In genomic region chr14:53152909-53153701, GRCh38 we compare ENCODE assay signal across 8 cellular contexts. TPM values are rescaled to one million over a fixed set of nuclear protein-coding genes. Genes with fewer than 3 reads are reported as not detected.
DNase-seq lines count a peak whose midpoint lies in the region; ATAC-seq and TF ChIP-seq lines count a peak whose summit lies in the region.

DDHD1 (minus strand) TSS chr14:53153323; CDS start chr14:53153098, 225 bp downstream.

- H3K27ac ChIP-seq in IMR-90 (ENCODE audit: insufficient read depth, low read length) (peak within 1 kb of the TSS; percentile 72), fibroblast of lung (ENCODE audit: insufficient read depth, low read length) (peak within 1 kb of the TSS; percentile 76)

- POLR2A ChIA-PET in IMR-90 (lab: Charles Lee; ENCODE audit: unreplicated experiment): interaction anchor here (0.7 kb wide), 1 partner anchor 287 kb away, joined by 3 read pairs; no protein-coding TSS in a partner anchor
- POLR2A ChIA-PET in naive thymus-derived CD8-positive, alpha-beta T cell (lab: Charles Lee): interaction anchor here (0.6 to 2.9 kb wide), 23 partner anchors 8 to 1592 kb away, joined by 3 to 56 read pairs (median 4); partner anchors contain the start of genes ERO1A, GNPNAT1, GPR137C and PSMC6

- H3K27me3 ChIP-seq in IMR-90 (ENCODE audit: control insufficient read depth, insufficient read depth, low read length): no peaks in the 10 kb centered on the region
- H3K27me3 ChIP-seq in fibroblast of lung (ENCODE audit: control insufficient read depth, insufficient read depth, low read length): no peaks in the 10 kb centered on the region

- H3K9ac ChIP-seq in IMR-90 (ENCODE audit: low read depth, low read length) (peak within 1 kb of the TSS; percentile 78), fibroblast of lung (ENCODE audit: insufficient read depth, low read length) (peak within 1 kb of the TSS; percentile 73)

- WGBS in IMR-90 (ENCODE audit: extremely low coverage in 2 of 2, insufficient read length in 1 of 2), 2 experiments: 5% methylated on average over 31 of the region's 91 CpGs; no CpG with 5 or more reads in 1 of the 2 experiments

- intact Hi-C loops in IMR-90 (cut with micrococcal nuclease): loop anchor here (5.0 to 10.0 kb wide), 3 partner anchors 154 to 408 kb away; partner anchors contain the start of gene FERMT2
- intact Hi-C loops in activated T-helper 1 cell treated with anti-CD3 and anti-CD28 coated beads, Interleukin-12 subunit alpha, Interleukin-12 subunit beta, Interleukin-2, Interleukin-4 antibody, amounts not matched to agents 30 ng/mL and 10 ng/mL and 1 ng/mL, durations not matched to agents 14 hours and 24 hours and 36 hours (cut with micrococcal nuclease): loop anchor here (1.0 to 5.0 kb wide), 11 partner anchors 9 to 1288 kb away; partner anchors contain the start of genes CNIH1, GNPNAT1, GPR137C and TXNDC16

- H3K79me2 ChIP-seq in fibroblast of lung (ENCODE audit: control insufficient read depth, insufficient read depth, low read length): peaks cover 35% of the 10 kb centered on the region

- H3K4ac ChIP-seq in IMR-90 (ENCODE audit: low read depth, low read length): peak within 1 kb of the TSS; percentile 87

- peak within 1 kb of the TSS; percentile 99 for H3K27ac Mint-ChIP-seq in activated T-helper 1 cell treated with anti-CD3 and anti-CD28 coated beads, Interleukin-12 subunit alpha, Interleukin-12 subunit beta, Interleukin-2, Interleukin-4 antibody, amounts not matched to agents 30 ng/mL and 10 ng/mL and 1 ng/mL, durations not matched to agents 14 hours and 24 hours and 36 hours
- H3K27ac Mint-ChIP-seq in naive thymus-derived CD8-positive, alpha-beta T cell: peak within 1 kb of the TSS; percentile 97 to 99 (median 98)

- no peak for TF ChIP-seq CTCF in IMR-90 (conservative IDR thresholded peaks at IDR 0.05; ENCODE audit: low read depth, low read length)
- no peak for TF ChIP-seq CTCF in fibroblast of lung (conservative IDR thresholded peaks at IDR 0.05 in 1 of 2, IDR thresholded peaks at IDR 0.05 in 1 of 2; ENCODE audit: low read depth in 1 of 2, low read length in 2 of 2)

- peaks cover 18 to 33% of the 10 kb centered on the region in 2 experiments for H3K79me1 ChIP-seq in IMR-90 (ENCODE audit: low read depth in 1 of 2, low read length in 2 of 2)

- H2BK5ac ChIP-seq in IMR-90 (ENCODE audit: low read depth, low read length, poor library complexity, severe bottlenecking): peak within 1 kb of the TSS; percentile 53

- peaks cover 10% of the 10 kb centered on the region for H3K9me1 ChIP-seq in IMR-90 (ENCODE audit: insufficient read depth, low read length)

- peak within 1 kb of the TSS; percentile 78 for H2BK120ac ChIP-seq in IMR-90 (ENCODE audit: low read depth, low read length)

- H3K36me3 Mint-ChIP-seq in activated T-helper 1 cell treated with anti-CD3 and anti-CD28 coated beads, Interleukin-12 subunit alpha, Interleukin-12 subunit beta, Interleukin-2, Interleukin-4 antibody, amounts not matched to agents 30 ng/mL and 10 ng/mL and 1 ng/mL, durations not matched to agents 14 hours and 24 hours and 36 hours (ENCODE audit: low read depth): peaks cover 29% of the 10 kb centered on the region
- no peaks in the 10 kb centered on the region for H3K36me3 Mint-ChIP-seq in naive thymus-derived CD8-positive, alpha-beta T cell

- H2AK5ac ChIP-seq in IMR-90 (ENCODE audit: low read depth, low read length): peak within 1 kb of the TSS; percentile 32; the same call in 1 of the 2 replicates

- no peaks in the 10 kb centered on the region for H3K36me3 ChIP-seq in IMR-90 (ENCODE audit: control insufficient read depth, insufficient read depth, low read length)
- H3K36me3 ChIP-seq in fibroblast of lung (ENCODE audit: control insufficient read depth, insufficient read depth, low read length): no peaks in the 10 kb centered on the region

- peak within 1 kb of the TSS; percentile 30; the same call in 1 of the 2 replicates for H2BK20ac ChIP-seq in IMR-90 (ENCODE audit: low read depth, low read length)

- TF ChIP-seq RAD21 in IMR-90 (IDR thresholded peaks at IDR 0.05; ENCODE audit: low read length): no peak

- H3K4me3 Mint-ChIP-seq in activated T-helper 1 cell treated with anti-CD3 and anti-CD28 coated beads, Interleukin-12 subunit alpha, Interleukin-12 subunit beta, Interleukin-2, Interleukin-4 antibody, amounts not matched to agents 30 ng/mL and 10 ng/mL and 1 ng/mL, durations not matched to agents 14 hours and 24 hours and 36 hours: peak within 1 kb of the TSS; percentile 100
- peak within 1 kb of the TSS; percentile 93 to 100 (median 98) for H3K4me3 Mint-ChIP-seq in naive thymus-derived CD8-positive, alpha-beta T cell

- H4K91ac ChIP-seq in IMR-90 (ENCODE audit: insufficient read depth, low read depth, low read length): peak within 1 kb of the TSS; percentile 64

- H3K14ac ChIP-seq in IMR-90 (replicated peaks; ENCODE audit: low read depth, low read length): peak within 1 kb of the TSS; percentile 83

- H3K4me1 ChIP-seq in IMR-90 (ENCODE audit: control insufficient read depth, insufficient read depth, low read length) (peaks cover 5% of the 10 kb centered on the region; the same call in 1 of the 2 replicates), fibroblast of lung (ENCODE audit: control insufficient read depth, extremely low read depth, insufficient read depth, low read length) (peaks cover 3% of the 10 kb centered on the region)

- CTCF ChIA-PET in IMR-90 (lab: Yijun Ruan, JAX): interaction anchor here (0.6 to 1.1 kb wide), 2 partner anchors 35 to 143 kb away, joined by 3 to 4 read pairs; no protein-coding TSS in a partner anchor

- 0 out of 2 replicates have a peak, but pooled peaks have one; percentile 22 for TF ChIP-seq POLR2A in IMR-90 (IDR thresholded peaks at IDR 0.05; ENCODE audit: low read depth, low read length)

- H3K4me2 ChIP-seq in IMR-90 (ENCODE audit: low read depth, low read length): peak within 1 kb of the TSS; percentile 82
- peak within 1 kb of the TSS; percentile 70 for H3K4me2 ChIP-seq in fibroblast of lung (ENCODE audit: extremely low read depth, insufficient read depth, low read length)

- H2BK15ac ChIP-seq in IMR-90 (ENCODE audit: low read depth, low read length): 0 out of 3 replicates have a peak within 1 kb of the TSS, but pooled peaks have one; percentile 9

- no peaks in the 10 kb centered on the region for H3K9me3 Mint-ChIP-seq in activated T-helper 1 cell treated with anti-CD3 and anti-CD28 coated beads, Interleukin-12 subunit alpha, Interleukin-12 subunit beta, Interleukin-2, Interleukin-4 antibody, amounts not matched to agents 30 ng/mL and 10 ng/mL and 1 ng/mL, durations not matched to agents 14 hours and 24 hours and 36 hours
- no peaks in the 10 kb centered on the region for H3K9me3 Mint-ChIP-seq in naive thymus-derived CD8-positive, alpha-beta T cell

- H3K4me1 Mint-ChIP-seq in activated T-helper 1 cell treated with anti-CD3 and anti-CD28 coated beads, Interleukin-12 subunit alpha, Interleukin-12 subunit beta, Interleukin-2, Interleukin-4 antibody, amounts not matched to agents 30 ng/mL and 10 ng/mL and 1 ng/mL, durations not matched to agents 14 hours and 24 hours and 36 hours (ENCODE audit: low read depth): peaks cover 53% of the 10 kb centered on the region
- H3K4me1 Mint-ChIP-seq in naive thymus-derived CD8-positive, alpha-beta T cell: peaks cover 30 to 51% (median 47%) of the 10 kb centered on the region in 4 donors

- H3K56ac ChIP-seq in IMR-90 (ENCODE audit: extremely low read depth, insufficient read depth, low read length): peak within 1 kb of the TSS; percentile 2; the same call in 1 of the 2 replicates

- H3K27me3 Mint-ChIP-seq in activated T-helper 1 cell treated with anti-CD3 and anti-CD28 coated beads, Interleukin-12 subunit alpha, Interleukin-12 subunit beta, Interleukin-2, Interleukin-4 antibody, amounts not matched to agents 30 ng/mL and 10 ng/mL and 1 ng/mL, durations not matched to agents 14 hours and 24 hours and 36 hours (ENCODE audit: insufficient read depth): peaks cover 2% of the 10 kb centered on the region
- H3K27me3 Mint-ChIP-seq in naive thymus-derived CD8-positive, alpha-beta T cell: peaks cover 0 to 2% (median 0%) of the 10 kb centered on the region in 5 donors

- DNase-seq in DMS153 (lab: John Stamatoyannopoulos, UW) (peak; percentile 46), IMR-90 (peak; percentile 65), RKO (ENCODE audit: low spot score) (peak; percentile 81), fibroblast of lung (ENCODE audit: low read depth in 2 of 2) (peak; percentile 68 to 69)
- DNase-seq in activated T-helper 1 cell treated with anti-CD3 and anti-CD28 coated beads, Interleukin-12 subunit alpha, Interleukin-12 subunit beta, Interleukin-2, Interleukin-4 antibody, amounts not matched to agents 30 ng/mL and 10 ng/mL and 1 ng/mL, durations not matched to agents 14 hours and 24 hours and 36 hours (ENCODE audit: low spot score): peak; percentile 83
- DNase-seq in naive thymus-derived CD8-positive, alpha-beta T cell: peak; percentile 75 to 89 (median 84)
- DNase-seq in stimulated activated naive CD4-positive, alpha-beta T cell treated with Interleukin-2 at 50 U/mL for 16 hours (lab: John Stamatoyannopoulos, UW): peak; percentile 82

- peak within 1 kb of the TSS; percentile 96 for H3K23ac ChIP-seq in IMR-90 (ENCODE audit: low read depth, low read length)

- BruUV-seq in IMR-90 (replicated peaks; lab: Mats Ljungman, UMichigan): no TSS peak

- H4K5ac ChIP-seq in IMR-90 (ENCODE audit: low read depth, low read length): peak within 1 kb of the TSS; percentile 98

- ATAC-seq in GM21526 (IDR thresholded peaks at IDR 0.05; ENCODE audit: low FRiP score, unreplicated experiment) (peak; percentile 62), IMR-90 (ENCODE audit: low read depth) (peak; percentile 88)
- peak; percentile 79 to 85 for ATAC-seq in naive thymus-derived CD8-positive, alpha-beta T cell

- H3K9me3 ChIP-seq in IMR-90 (ENCODE audit: control insufficient read depth, insufficient read depth, low read length): no peaks in the 10 kb centered on the region
- no peaks in the 10 kb centered on the region for H3K9me3 ChIP-seq in fibroblast of lung (ENCODE audit: control insufficient read depth, insufficient read depth, low read depth, low read length)

- in situ Hi-C loops in IMR-90 (cut with MboI; ENCODE audit: low sequenced_read_pairs): no loop called here

- H3K4me3 ChIP-seq in IMR-90 (ENCODE audit: insufficient read depth, low read depth, low read length): peak within 1 kb of the TSS; percentile 95
- H3K4me3 ChIP-seq in fibroblast of lung (replicated peaks in 1 of 4; ENCODE audit: control extremely low read depth in 1 of 4, insufficient read depth in 1 of 4, low read depth in 3 of 4, low read length in 4 of 4): peak within 1 kb of the TSS; percentile 74 to 97 (median 85)

- H4K8ac ChIP-seq in IMR-90 (ENCODE audit: low read depth in 2 of 2, low read length in 2 of 2): peak within 1 kb of the TSS; percentile 98

- H2AK9ac ChIP-seq in IMR-90 (replicated peaks; ENCODE audit: low read depth, low read length, poor library complexity): peak within 1 kb of the TSS; percentile 80

- peaks cover 6% of the 10 kb centered on the region; the same call in 1 of the 2 replicates for H4K20me1 ChIP-seq in IMR-90 (ENCODE audit: insufficient read depth, low read length)
- no peaks in the 10 kb centered on the region for H4K20me1 ChIP-seq in fibroblast of lung (ENCODE audit: control insufficient read depth, extremely low read depth, insufficient read depth, low read length)

- H2AFZ ChIP-seq in IMR-90 (replicated peaks; ENCODE audit: low read length, poor library complexity): peak within 1 kb of the TSS; percentile 98
- peak within 1 kb of the TSS; percentile 93 for H2AFZ ChIP-seq in fibroblast of lung (ENCODE audit: low read length)

- dilution Hi-C loops in IMR-90 (cut with HindIII; ENCODE audit: low sequenced_read_pairs, unreplicated experiment): no loop called here

- peak within 1 kb of the TSS; percentile 67 for H3K18ac ChIP-seq in IMR-90 (ENCODE audit: low read depth, low read length)

RNA-seq across cellular contexts. Expression of gene DDHD1, which starts in this region (rescaled TPM):
- total RNA-seq in IMR-90 (2012; rRNA removed) (9.0 and 14.2 TPM in 2 replicates), fibroblast of lung (19.0 and 30.6 TPM in 2 replicates)
- polyA plus RNA-seq in IMR-90 (2012; rRNA removed) (3.7 and 4.5 TPM in 2 replicates), fibroblast of lung (11.7 and 13.6 TPM in 2 replicates)
- 1.3 and 1.4 TPM in 2 replicates for polyA plus RNA-seq in IMR-90 (2012; cell fraction: cytosol; rRNA removed)
- 1.9 and 10.8 TPM in 2 replicates for polyA plus RNA-seq in IMR-90 (2012; cell fraction: nucleus; rRNA removed; ENCODE audit: low replicate concordance)
- total RNA-seq in activated T-helper 1 cell treated with anti-CD3 and anti-CD28 coated beads, Interleukin-12 subunit alpha, Interleukin-12 subunit beta, Interleukin-2, Interleukin-4 antibody, amounts not matched to agents 30 ng/mL and 10 ng/mL and 1 ng/mL, durations not matched to agents 14 hours and 24 hours and 36 hours: 85.5 and 93.1 TPM in 2 replicates
- 7.3 and 7.4 TPM in 2 replicates for polyA plus RNA-seq in fibroblast of lung (2012)
- polyA minus RNA-seq in fibroblast of lung (ENCODE audit: low replicate concordance): 1.4 and 4.5 TPM in 2 replicates
- 10 to 100 TPM; 50.9 to 53.1 TPM for total RNA-seq in naive thymus-derived CD8-positive, alpha-beta T cell
- polyA plus RNA-seq in naive thymus-derived CD8-positive, alpha-beta T cell: 1 to 10 TPM; 4.3 to 6.4 (median 5.7) TPM

Comparison
In these comparisons a context has a peak if more than half of its experiments do, and no peak if none do; other contexts are left out.
1. Peak in every context shown above with its lines: DNase-seq, ATAC-seq, H3K4me3 ChIP-seq and H3K27ac ChIP-seq.